In genomic region chr6:15989397-15989796, GRCh38 we compare ENCODE assay signal across 1 cellular context.
TF ChIP-seq lines count a peak whose summit lies in the region.

No MANE protein-coding gene starts in this region.

TF ChIP-seq in WTC11, 78 proteins besides CTCF, POLR2A, EP300 and RAD21 (continued from another document):
- TF ChIP-seq ARID4B (CRISPR knock-in tag; IDR thresholded peaks at IDR 0.05; ENCODE audit: borderline replicate concordance) (no peak), ZNF423 (CRISPR knock-in tag; IDR thresholded peaks at IDR 0.05) (no peak), PRDM15 (CRISPR knock-in tag; IDR thresholded peaks at IDR 0.05) (no peak), SOX15 (CRISPR knock-in tag; IDR thresholded peaks at IDR 0.05) (no peak), NFATC4 (CRISPR knock-in tag; IDR thresholded peaks at IDR 0.05) (no peak)
